Comparison of ENCODE assay signal across 8 cellular contexts in the genomic region with DNA sequence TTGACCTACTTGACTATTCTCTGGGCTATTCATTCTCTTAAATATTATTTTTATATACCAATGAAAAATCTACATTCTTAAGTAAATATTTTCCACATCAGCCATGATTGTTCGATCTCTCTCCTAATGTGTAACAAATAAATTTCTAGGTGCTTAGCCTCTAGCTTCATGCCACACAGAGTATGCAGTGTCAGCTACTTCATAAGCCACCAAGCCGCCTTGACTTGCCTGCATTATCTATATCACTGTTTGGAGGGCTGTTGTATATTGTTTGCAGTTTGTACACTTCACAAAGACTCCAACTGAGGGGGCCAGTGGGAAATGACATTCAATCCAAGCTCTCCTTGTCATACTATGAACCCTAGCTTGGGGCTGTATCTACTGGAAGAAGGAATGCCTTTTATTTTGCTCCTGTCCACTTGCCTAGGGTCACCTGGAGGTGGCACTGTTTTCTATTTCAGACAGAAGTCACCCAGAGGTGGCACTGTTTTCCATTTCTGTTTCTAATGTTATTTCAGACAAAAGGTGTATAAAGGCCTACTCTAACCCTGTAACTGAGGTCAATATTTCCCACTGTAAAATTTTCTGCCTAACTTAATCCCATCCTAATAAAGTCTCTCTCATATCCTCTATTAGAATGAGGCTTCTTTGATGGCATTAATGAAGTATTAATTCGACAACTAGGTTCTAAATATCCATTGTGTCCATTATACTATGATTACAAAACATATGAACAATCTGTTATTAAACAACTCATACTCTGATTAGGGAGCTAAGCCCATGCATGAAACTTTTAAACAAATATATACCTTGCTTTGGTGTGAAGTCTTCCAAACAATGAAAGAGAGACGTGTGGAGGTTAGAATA. TPM values are rescaled to one million over a fixed set of nuclear protein-coding genes. Genes with fewer than 3 reads are reported as not detected.
DNase-seq lines count a peak whose midpoint lies in the region; ATAC-seq, FAIRE-seq and TF ChIP-seq lines count a peak whose summit lies in the region.

No MANE protein-coding gene starts in this region.

- H2AFZ ChIP-seq in keratinocyte (ENCODE audit: control insufficient read depth, low read length): no peak overlapping the region

- no peaks in the 10 kb centered on the region for H3K4me1 Mint-ChIP-seq in stimulated activated naive B cell treated with anti-CD40 and anti-IgM and Interleukin-4, amounts not matched to agents 10 μg/mL and 1 μg/mL and 100 μg/mL, for 72 hours

- H3K36me3 ChIP-seq in keratinocyte (ENCODE audit: control insufficient read depth in 2 of 2, extremely low read depth in 1 of 2, insufficient read depth in 2 of 2, low read length in 2 of 2): no peaks in the 10 kb centered on the region

- no peak overlapping the region for H3K27ac Mint-ChIP-seq in stimulated activated naive B cell treated with anti-CD40 and anti-IgM and Interleukin-4, amounts not matched to agents 10 μg/mL and 1 μg/mL and 100 μg/mL, for 72 hours

- no peaks in the 10 kb centered on the region for H4K20me1 ChIP-seq in keratinocyte (ENCODE audit: control insufficient read depth, extremely low read depth, insufficient read depth, low read length)

- peak; percentile 68 for DNase-seq in RPMI8226
- DNase-seq in activated naive CD4-positive, alpha-beta T cell treated with anti-CD3 and anti-CD28 coated beads, Interleukin-2, amount 50 U/mL, for 16 hours: peak; percentile 46
- DNase-seq in keratinocyte (ENCODE audit: low read depth, low spot score): no peak
- DNase-seq in stimulated activated naive B cell treated with anti-CD40 and anti-IgM and Interleukin-4, amounts not matched to agents 10 μg/mL and 1 μg/mL and 100 μg/mL, for 72 hours: peak; percentile 1
- DNase-seq in putamen (ENCODE audit: low spot score): no peak

- H3K4me3 ChIP-seq in keratinocyte (ENCODE audit: control insufficient read depth in 2 of 3, extremely low read depth in 1 of 3, insufficient read depth in 2 of 3, low read depth in 1 of 3, low read length in 3 of 3): no peak overlapping the region

- H3K79me2 ChIP-seq in keratinocyte (ENCODE audit: control insufficient read depth, insufficient read depth, low read length): no peaks in the 10 kb centered on the region

- H3K9ac ChIP-seq in keratinocyte (ENCODE audit: control insufficient read depth, extremely low read depth, insufficient read depth, low read length): no peak overlapping the region

- no peaks in the 10 kb centered on the region for H3K4me1 ChIP-seq in keratinocyte (ENCODE audit: control insufficient read depth, extremely low read depth, insufficient read depth, low read length)

- ATAC-seq in GM19467 (IDR thresholded peaks at IDR 0.05; ENCODE audit: unreplicated experiment) (peak; percentile 99), HG03457 (IDR thresholded peaks at IDR 0.05; ENCODE audit: unreplicated experiment) (peak; percentile 100)
- ATAC-seq in stimulated activated naive B cell treated with anti-CD40 and anti-IgM and Interleukin-4, amounts not matched to agents 10 μg/mL and 1 μg/mL and 100 μg/mL, for 72 hours (replicated peaks): peak; percentile 77 to 79

- no peaks in the 10 kb centered on the region for H3K9me3 Mint-ChIP-seq in stimulated activated naive B cell treated with anti-CD40 and anti-IgM and Interleukin-4, amounts not matched to agents 10 μg/mL and 1 μg/mL and 100 μg/mL, for 72 hours

- H3K27ac ChIP-seq in keratinocyte (ENCODE audit: control insufficient read depth, insufficient read depth, low read length): no peak overlapping the region

- dilution Hi-C loops in keratinocyte (cut with MboI; ENCODE audit: extremely low pct_ligation_motif_present, low sequenced_read_pairs): no loop called here

- FAIRE-seq in G401.6 (lab: Jason Lieb, UNC): peak; percentile 95
- FAIRE-seq in keratinocyte (lab: Jason Lieb, UNC): peak; percentile 84

- no peaks in the 10 kb centered on the region for H3K27me3 ChIP-seq in keratinocyte (ENCODE audit: control insufficient read depth, extremely low read depth, insufficient read depth, low read length)

- H3K4me2 ChIP-seq in keratinocyte (ENCODE audit: control insufficient read depth, extremely low read depth, insufficient read depth, low read depth, low read length): no peak overlapping the region

- H3K9me1 ChIP-seq in keratinocyte (ENCODE audit: control insufficient read depth, extremely low read depth, insufficient read depth, low read length): no peaks in the 10 kb centered on the region

- H3K27me3 Mint-ChIP-seq in stimulated activated naive B cell treated with anti-CD40 and anti-IgM and Interleukin-4, amounts not matched to agents 10 μg/mL and 1 μg/mL and 100 μg/mL, for 72 hours: no peaks in the 10 kb centered on the region

- H3K36me3 Mint-ChIP-seq in stimulated activated naive B cell treated with anti-CD40 and anti-IgM and Interleukin-4, amounts not matched to agents 10 μg/mL and 1 μg/mL and 100 μg/mL, for 72 hours: no peaks in the 10 kb centered on the region

- no peak overlapping the region for H3K4me3 Mint-ChIP-seq in stimulated activated naive B cell treated with anti-CD40 and anti-IgM and Interleukin-4, amounts not matched to agents 10 μg/mL and 1 μg/mL and 100 μg/mL, for 72 hours

- H3K9me3 ChIP-seq in keratinocyte (ENCODE audit: control insufficient read depth, low read depth, low read length): no peaks in the 10 kb centered on the region

- peak; percentile 82 to 97 (median 89) for TF ChIP-seq CTCF in keratinocyte (optimal IDR thresholded peaks at IDR 0.05 in 1 of 3, IDR thresholded peaks at IDR 0.05 in 1 of 3, conservative IDR thresholded peaks at IDR 0.05 in 1 of 3; ENCODE audit: extremely low read depth in 1 of 3, insufficient read depth in 2 of 3, low read length in 3 of 3)

RNA-seq across cellular contexts. Expression of a gene that starts 36.4 kb away (rescaled TPM):
- 6.5 to 16.6 TPM (median 7.2 TPM) in 3 replicates for polyA plus RNA-seq in keratinocyte
- 2.1 TPM for polyA plus RNA-seq in keratinocyte (2011; ENCODE audit: low read depth)
- polyA plus RNA-seq in keratinocyte (2011; cell fraction: cytosol; rRNA removed): 2.2 and 2.4 TPM in 2 replicates
- polyA plus RNA-seq in keratinocyte (2011; cell fraction: nucleus; rRNA removed): 23.2 and 25.7 TPM in 2 replicates
- 2.0 and 8.5 TPM in 2 replicates for polyA plus RNA-seq in keratinocyte (2012; ENCODE audit: low replicate concordance)
- polyA minus RNA-seq in keratinocyte: 6.4 to 23.5 TPM (median 11.9 TPM) in 3 replicates
- 4.8 TPM for polyA minus RNA-seq in keratinocyte (2011; cell fraction: cytosol; rRNA and poly(A)+ RNA removed)
- polyA minus RNA-seq in keratinocyte (2011; cell fraction: nucleus; rRNA and poly(A)+ RNA removed): 22.5 and 41.3 TPM in 2 replicates

Comparison
In these comparisons a context has a peak if more than half of its experiments do, and no peak if none do; other contexts are left out.
1. DNase-seq: peak in RPMI8226 (single experiment), activated naive CD4-positive, alpha-beta T cell treated with anti-CD3 and anti-CD28 coated beads, Interleukin-2, amount 50 U/mL, for 16 hours (single experiment) and stimulated activated naive B cell treated with anti-CD40 and anti-IgM and Interleukin-4, amounts not matched to agents 10 μg/mL and 1 μg/mL and 100 μg/mL, for 72 hours (single experiment); none in keratinocyte (single experiment) and putamen (single experiment).
2. Peak in every context shown above with its lines, with median percentiles within 50 percentile points of each other: ATAC-seq.